15 cellular contexts compared by ENCODE assay signal in genomic region chr21:37871121-37871862, GRCh38. TPM values are rescaled to one million over a fixed set of nuclear protein-coding genes. Genes with fewer than 3 reads are reported as not detected.
DNase-seq lines count a peak whose midpoint lies in the region; ATAC-seq and TF ChIP-seq lines count a peak whose summit lies in the region.
"Had no signal": no experiment of that assay in that cellular context is flagged by ENCODE, and none has a peak within 500 bp of the region (broad histone marks: within the 10 kb centered on the region; RNA-seq: fewer than 3 reads in every experiment).

No MANE protein-coding gene starts in this region.

- peaks cover 45% of the 10 kb centered on the region for H3K4me1 Mint-ChIP-seq in glutamatergic neuron (ENCODE audit: low read depth, unreplicated experiment)

- H3K9me3 Mint-ChIP-seq in glutamatergic neuron (ENCODE audit: unreplicated experiment), result peaks cover 8% of the 10 kb centered on the region

- intact Hi-C loops in Right ventricle myocardium superior (cut with DNase I), result no loop called here

- peak overlapping the region; percentile 5 for H3K4me3 Mint-ChIP-seq in glutamatergic neuron (ENCODE audit: unreplicated experiment)

- ATAC-seq in Right ventricle myocardium superior (ENCODE audit: poor library complexity), result no peak
- no peak for ATAC-seq in HG02852 (IDR thresholded peaks at IDR 0.05; ENCODE audit: unreplicated experiment)
- ATAC-seq in GM18909 (IDR thresholded peaks at IDR 0.05; ENCODE audit: poor library complexity, unreplicated experiment), result no peak
- ATAC-seq: heart right ventricle had no signal

- in situ Hi-C loops in astrocyte of the spinal cord (cut with HindIII; ENCODE audit: low sequenced_read_pairs), result no loop called here

- peaks cover 5% of the 10 kb centered on the region for H3K36me3 Mint-ChIP-seq in glutamatergic neuron (ENCODE audit: unreplicated experiment)

- peak; percentile 47 for DNase-seq in A172 (ENCODE audit: low spot score)
- peak; percentile 90 for DNase-seq in HCEC 1CT
- peak; percentile 72 for DNase-seq in astrocyte of the spinal cord (ENCODE audit: low read depth, low spot score)
- no peak for DNase-seq in glutamatergic neuron
- no peak for DNase-seq in Right ventricle myocardium superior
- no peak for DNase-seq in hippocampal formation (lab: John Stamatoyannopoulos, UW)
- DNase-seq: activated CD8-positive, alpha-beta memory T cell treated with anti-CD3 and anti-CD28 coated beads for 24 hours; activated effector memory CD4-positive, alpha-beta T cell treated with anti-CD3 and anti-CD28 coated beads, Interleukin-2, amount 50 U/mL, for 16 hours; effector memory CD4-positive, alpha-beta T cell; heart right ventricle had no signal

- TF ChIP-seq CTCF in astrocyte of the spinal cord (IDR thresholded peaks at IDR 0.05; ENCODE audit: low read depth, low read length), result no peak
- TF ChIP-seq CTCF in glutamatergic neuron (IDR thresholded peaks at IDR 0.05; ENCODE audit: partially characterized antibody, unreplicated experiment), result no peak

- H3K27me3 Mint-ChIP-seq in glutamatergic neuron (ENCODE audit: unreplicated experiment), result no peaks in the 10 kb centered on the region

- no peak overlapping the region for H3K4me3 ChIP-seq in astrocyte of the spinal cord (ENCODE audit: low read depth, low read length)
- H3K4me3 ChIP-seq: heart right ventricle, lung, skin epidermis had no signal

- H3K27ac Mint-ChIP-seq in glutamatergic neuron (ENCODE audit: unreplicated experiment), result peak overlapping the region; percentile 94

RNA-seq across cellular contexts. Expression of gene KCNJ6, which starts 45.0 kb away (rescaled TPM):
- total RNA-seq in A172 (2014; rRNA removed; shearing (Covaris generic)), result not detected in 2 replicates
- total RNA-seq in glutamatergic neuron (ENCODE audit: unreplicated experiment) (80.5 TPM), Right ventricle myocardium superior (not detected)
- total RNA-seq: A673, heart right ventricle had no signal

Comparison
In these comparisons a context has a peak if more than half of its experiments do, and no peak if none do; other contexts are left out.
1. DNase-seq: peak in A172 (single experiment), HCEC 1CT (single experiment) and astrocyte of the spinal cord (single experiment); none in glutamatergic neuron (single experiment), Right ventricle myocardium superior (single experiment) and hippocampal formation (0 of 2).
2. RNA of gene KCNJ6, which starts 45.0 kb away (total RNA-seq): 80.5 TPM in glutamatergic neuron (single experiment); not detected in A172 and not detected in Right ventricle myocardium superior (single experiment); every median in the first group is over 10 times any median in the second.